19 cellular contexts compared by ENCODE assay signal in the genomic region with DNA sequence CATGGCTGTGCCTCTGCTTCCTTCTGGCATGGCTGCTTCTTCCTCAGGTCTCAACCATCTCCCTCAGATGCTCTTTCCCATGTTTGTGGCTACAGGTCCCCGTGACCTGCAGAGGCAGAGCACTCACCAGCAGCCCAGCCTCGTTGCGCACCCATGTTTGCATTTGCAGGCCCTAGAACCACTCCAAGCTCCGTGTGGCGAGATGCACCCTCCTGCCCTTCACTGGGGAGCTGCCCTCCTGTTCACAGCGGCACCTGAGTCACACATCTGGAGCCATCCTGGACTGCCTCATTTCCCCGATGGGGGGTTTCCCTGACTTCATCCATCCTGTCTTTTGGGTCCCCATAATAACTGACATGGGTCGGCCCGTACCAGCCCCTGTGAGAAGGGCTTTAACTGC. TPM values are rescaled to one million over a fixed set of nuclear protein-coding genes. Genes with fewer than 3 reads are reported as not detected.
A peak's percentile ranks its signal among the peaks of the same experiment; 100 is the strongest.
DNase-seq lines count a peak whose midpoint lies in the region; ATAC-seq and TF ChIP-seq lines count a peak whose summit lies in the region.
"Had no signal": no experiment of that assay in that cellular context is flagged by ENCODE, and none has a peak within 500 bp of the region (broad histone marks: within the 10 kb centered on the region; RNA-seq: fewer than 3 reads in every experiment).

No MANE protein-coding gene starts in this region.

- DNase-seq in PC-9 (no peak), esophagus muscularis mucosa (ENCODE audit: extremely low spot score) (no peak), prostate gland (ENCODE audit: low spot score) (no peak), upper lobe of right lung (no peak), A172 (ENCODE audit: low spot score) (no peak), HPDE6-E6E7 (ENCODE audit: extremely low spot score) (no peak)
- DNase-seq in effector CD8-positive, alpha-beta T cell (lab: John Stamatoyannopoulos, UW), result no peak
- DNase-seq: activated CD4-positive, alpha-beta T cell treated with anti-CD3 and anti-CD28 coated beads for 1 hour; activated CD8-positive, alpha-beta memory T cell treated with anti-CD3 and anti-CD28 coated beads for 24 hours; activated T-cell treated with anti-CD3 and anti-CD28 coated beads, Interleukin-2, amount 50 U/mL, for 72 hours; body of pancreas; cortex of kidney; KBM-7; NCI-H187; NCI-H446; occipital lobe; right cardiac atrium; RPMI8226; stimulated activated naive CD4-positive, alpha-beta T cell had no signal

- TF ChIP-seq POLR2A in esophagus muscularis mucosa (IDR thresholded peaks at IDR 0.05; ENCODE audit: low read depth), result no peak
- no peak for TF ChIP-seq POLR2A in prostate gland (IDR thresholded peaks at IDR 0.05)

- peaks cover 99% of the 10 kb centered on the region for H3K79me2 ChIP-seq in PC-9 (ENCODE audit: low read depth)

- BruUV-seq in PC-9 (replicated peaks; lab: Mats Ljungman, UMichigan), result no TSS peak

- H3K9me3 ChIP-seq in PC-9 (ENCODE audit: insufficient read depth, low read depth) (no peaks in the 10 kb centered on the region), esophagus muscularis mucosa (no peaks in the 10 kb centered on the region), prostate gland (no peaks in the 10 kb centered on the region), upper lobe of right lung (no peaks in the 10 kb centered on the region)
- H3K9me3 ChIP-seq: body of pancreas had no signal

- intact Hi-C loops in PC-9 (cut with micrococcal nuclease; ENCODE audit: unreplicated experiment), result no loop called here
- intact Hi-C loops in esophagus muscularis mucosa (cut with DNase I), result no loop called here
- intact Hi-C loops in prostate gland (cut with DNase I), result loop anchor here (10.0 kb wide), 1 partner anchor 200 kb away; no protein-coding TSS in a partner anchor
- intact Hi-C loops in upper lobe of right lung (cut with DNase I), result no loop called here

- no peak for TF ChIP-seq EP300 in esophagus muscularis mucosa (IDR thresholded peaks at IDR 0.05)

- H3F3A ChIP-seq in PC-9 (ENCODE audit: insufficient read depth, low read depth), result peaks cover 79% of the 10 kb centered on the region

- H3K27ac ChIP-seq in PC-9 (peak overlapping the region; percentile 82), esophagus muscularis mucosa (replicated peaks in 1 of 4) (peak overlapping the region; percentile 76 to 87 (median 80)), prostate gland (peak overlapping the region; percentile 63 to 72), upper lobe of right lung (no peak overlapping the region)
- H3K27ac ChIP-seq: body of pancreas had no signal

- ATAC-seq in upper lobe of right lung, result peak; percentile 65
- ATAC-seq: activated T-cell treated with anti-CD3 and anti-CD28 coated beads, Interleukin-2, amount 50 U/mL, for 72 hours; body of pancreas had no signal

- CTCF ChIA-PET in PC-9 (lab: Charles Lee), result interaction anchor here (0.7 kb wide), 1 partner anchor 149 kb away, joined by 3 read pairs; no protein-coding TSS in a partner anchor

- peaks cover 59% of the 10 kb centered on the region for H3K36me3 ChIP-seq in PC-9 (ENCODE audit: low read depth)
- H3K36me3 ChIP-seq in esophagus muscularis mucosa, result no peaks in the 10 kb centered on the region
- no peaks in the 10 kb centered on the region for H3K36me3 ChIP-seq in prostate gland
- H3K36me3 ChIP-seq in upper lobe of right lung, result no peaks in the 10 kb centered on the region

- H3K4me3 ChIP-seq in PC-9, result no peak overlapping the region
- H3K4me3 ChIP-seq in esophagus muscularis mucosa, result no peak overlapping the region
- H3K4me3 ChIP-seq in prostate gland, result no peak overlapping the region
- no peak overlapping the region for H3K4me3 ChIP-seq in upper lobe of right lung
- H3K4me3 ChIP-seq: body of pancreas had no signal

- TF ChIP-seq CTCF in PC-9 (conservative IDR thresholded peaks at IDR 0.05), result no peak
- no peak for TF ChIP-seq CTCF in esophagus muscularis mucosa (IDR thresholded peaks at IDR 0.05)
- no peak for TF ChIP-seq CTCF in prostate gland (IDR thresholded peaks at IDR 0.05)
- no peak for TF ChIP-seq CTCF in upper lobe of right lung (IDR thresholded peaks at IDR 0.05)

- H3K27me3 ChIP-seq in PC-9 (ENCODE audit: insufficient read depth, low read depth) (no peaks in the 10 kb centered on the region), esophagus muscularis mucosa (no peaks in the 10 kb centered on the region), prostate gland (replicated peaks; ENCODE audit: insufficient read depth) (no peaks in the 10 kb centered on the region), upper lobe of right lung (no peaks in the 10 kb centered on the region)
- H3K27me3 ChIP-seq: body of pancreas had no signal

- H3K4me2 ChIP-seq in PC-9, result no peak overlapping the region

- 90% methylated on average over 9 of the region's 9 CpGs for WGBS in esophagus muscularis mucosa
- WGBS in prostate gland, result 76% methylated on average over 9 of the region's 9 CpGs

- H4K20me1 ChIP-seq in PC-9 (ENCODE audit: insufficient read depth), result no peaks in the 10 kb centered on the region

- no peak overlapping the region for H2AFZ ChIP-seq in PC-9

- no peaks in the 10 kb centered on the region for H3K9me2 ChIP-seq in PC-9 (ENCODE audit: insufficient read depth)

- POLR2A ChIA-PET in PC-9 (lab: Charles Lee; ENCODE audit: unreplicated experiment), result no interaction called here

- H3K4me1 ChIP-seq in PC-9 (replicated peaks; ENCODE audit: insufficient read depth) (peaks cover 67% of the 10 kb centered on the region), esophagus muscularis mucosa (peaks cover 33 to 89% (median 87%) of the 10 kb centered on the region in 4 donors), prostate gland (replicated peaks) (peaks cover 5% of the 10 kb centered on the region), upper lobe of right lung (peaks cover 7% of the 10 kb centered on the region)
- H3K4me1 ChIP-seq: body of pancreas had no signal

RNA-seq across cellular contexts. Expression of a gene that starts 35.9 kb away (rescaled TPM):
- 324 and 342 TPM in 2 replicates for total RNA-seq in PC-9 (2021)
- total RNA-seq in esophagus muscularis mucosa, result 100 to 1,000 TPM in 2 of 4 donors, 10 to 100 TPM in 2; 79.3 to 125 (median 110) TPM
- 100 to 1,000 TPM in 1 of 2 donors, 10 to 100 TPM in 1; 78.3 to 112 TPM for total RNA-seq in prostate gland
- 78.3 TPM for total RNA-seq in upper lobe of right lung
- 75.4 and 79.3 TPM in 2 replicates for total RNA-seq in A172 (2014; rRNA removed; shearing (Covaris generic))
